ENCODE assay signal across 1 cellular context in genomic region chr17:42980274-42980765, GRCh38.
TF ChIP-seq lines count a peak whose summit lies in the region.

Gene RUNDC1 (plus strand): TSS chr17:42980565. CDS start chr17:42980577, 12 bp downstream.

TF ChIP-seq in HepG2, 621 proteins besides CTCF, POLR2A, EP300 and RAD21 (continued from another document and continues in another):
- TF ChIP-seq ZHX2 (IDR thresholded peaks at IDR 0.05; ENCODE audit: low read depth) (peak; percentile 92), ZHX2 (CRISPR knock-in tag; IDR thresholded peaks at IDR 0.05; ENCODE audit: borderline replicate concordance) (no peak), ZBTB25 (CRISPR knock-in tag; IDR thresholded peaks at IDR 0.05) (peak; percentile 83), CSRNP2 (CRISPR knock-in tag; conservative IDR thresholded peaks at IDR 0.05; ENCODE audit: low read depth) (no peak), ZNF678 (CRISPR knock-in tag; IDR thresholded peaks at IDR 0.05) (no peak; the same call in 1 of the 2 replicates), ZBTB2 (CRISPR knock-in tag; IDR thresholded peaks at IDR 0.05; ENCODE audit: low read depth) (peak; percentile 58), PRMT3 (CRISPR knock-in tag; IDR thresholded peaks at IDR 0.05; ENCODE audit: borderline replicate concordance, low read depth) (no peak), TAF15 (IDR thresholded peaks at IDR 0.05; ENCODE audit: low read depth, low read length, poor library complexity, severe bottlenecking) (no peak), ZNF788 (CRISPR knock-in tag; IDR thresholded peaks at IDR 0.05; ENCODE audit: borderline replicate concordance) (no peak; the same call in 1 of the 2 replicates), FOXO1 (CRISPR knock-in tag; IDR thresholded peaks at IDR 0.05) (no peak), ZSCAN29 (CRISPR knock-in tag; conservative IDR thresholded peaks at IDR 0.05) (no peak), ZNF274 (CRISPR knock-in tag; IDR thresholded peaks at IDR 0.05) (peak; percentile 13; the same call in 1 of the 2 replicates), YY1 (IDR thresholded peaks at IDR 0.05; ENCODE audit: insufficient read depth, insufficient replicate concordance, low read depth, low read length) (peak; percentile 97), IKZF4 (CRISPR knock-in tag; IDR thresholded peaks at IDR 0.05; ENCODE audit: borderline replicate concordance, low read depth, not compliant biosample characterization) (peak; percentile 31), ISL2 (CRISPR knock-in tag; IDR thresholded peaks at IDR 0.05) (no peak), NKX3-1 (CRISPR knock-in tag; IDR thresholded peaks at IDR 0.05) (no peak), ZBTB40 (IDR thresholded peaks at IDR 0.05) (no peak), ZBTB40 (CRISPR knock-in tag; IDR thresholded peaks at IDR 0.05) (no peak), ZNF703 (CRISPR knock-in tag; IDR thresholded peaks at IDR 0.05; ENCODE audit: borderline replicate concordance) (no peak), GFI1 (CRISPR knock-in tag; IDR thresholded peaks at IDR 0.05; ENCODE audit: borderline replicate concordance) (no peak), AKAP8 (CRISPR knock-in tag; IDR thresholded peaks at IDR 0.05) (no peak), MATR3 (CRISPR knock-in tag; IDR thresholded peaks at IDR 0.05) (no peak), LRRFIP1 (CRISPR knock-in tag; conservative IDR thresholded peaks at IDR 0.05) (no peak), GABPB1 (CRISPR knock-in tag; IDR thresholded peaks at IDR 0.05) (peak; percentile 92), RBFOX2 (IDR thresholded peaks at IDR 0.05; ENCODE audit: low read depth, low read length) (peak; percentile 88), ZFP41 (CRISPR knock-in tag; IDR thresholded peaks at IDR 0.05; ENCODE audit: borderline replicate concordance) (no peak), SAFB2 (CRISPR knock-in tag; IDR thresholded peaks at IDR 0.05; ENCODE audit: borderline replicate concordance, low read depth) (peak; percentile 25; the same call in 1 of the 2 replicates), ZNF552 (CRISPR knock-in tag; IDR thresholded peaks at IDR 0.05; ENCODE audit: borderline replicate concordance) (no peak), RXRA (CRISPR knock-in tag; IDR thresholded peaks at IDR 0.05) (peak; percentile 52), ZSCAN25 (CRISPR knock-in tag; IDR thresholded peaks at IDR 0.05) (no peak), ATF2 (CRISPR knock-in tag; IDR thresholded peaks at IDR 0.05) (peak; percentile 44; the same call in 1 of the 2 replicates), TMF1 (CRISPR knock-in tag; IDR thresholded peaks at IDR 0.05; ENCODE audit: low read depth) (no peak), SMYD3 (CRISPR knock-in tag; IDR thresholded peaks at IDR 0.05) (no peak), SYNCRIP (IDR thresholded peaks at IDR 0.05; ENCODE audit: insufficient read depth, low read depth, low read length) (no peak), ZNF891 (CRISPR knock-in tag; IDR thresholded peaks at IDR 0.05) (no peak; the same call in 1 of the 2 replicates), ZFP1 (CRISPR knock-in tag; IDR thresholded peaks at IDR 0.05) (0 out of 2 replicates have a peak, but pooled peaks have one; percentile 7), ZNF121 (CRISPR knock-in tag; IDR thresholded peaks at IDR 0.05) (no peak), NAIF1 (CRISPR knock-in tag; IDR thresholded peaks at IDR 0.05; ENCODE audit: borderline replicate concordance) (no peak)
